ENCODE assay signal across 16 cellular contexts in the genomic region with DNA sequence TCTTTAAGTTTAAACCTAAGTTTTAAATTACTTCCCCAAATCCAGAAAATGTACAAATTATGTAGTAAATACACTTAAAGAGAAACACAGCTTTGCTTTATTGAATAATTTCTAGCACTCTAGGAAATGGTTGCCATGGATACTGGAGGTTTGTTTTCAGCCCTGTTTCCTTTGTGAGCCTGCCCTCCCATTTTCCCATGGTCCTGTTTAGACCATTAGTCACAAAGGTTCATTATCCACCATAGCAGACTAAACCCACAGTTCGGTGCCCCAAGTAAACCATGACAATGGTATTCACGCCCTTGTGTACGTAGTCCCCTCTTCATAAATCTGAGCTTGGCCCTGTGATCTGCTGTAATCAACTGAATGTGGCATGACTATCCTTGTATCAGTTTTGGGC.
DNase-seq lines count a peak whose midpoint lies in the region; ATAC-seq and TF ChIP-seq lines count a peak whose summit lies in the region.
"Had no signal": no experiment of that assay in that cellular context is flagged by ENCODE, and none has a peak within 500 bp of the region (broad histone marks: within the 10 kb centered on the region; RNA-seq: fewer than 3 reads in every experiment).

No MANE protein-coding gene starts in this region.

- H3K9me3 ChIP-seq in left ventricle myocardium inferior (replicated peaks) = peaks cover 9% of the 10 kb centered on the region
- H3K9me3 ChIP-seq in transverse colon = no peaks in the 10 kb centered on the region
- H3K9me3 ChIP-seq: suprapubic skin had no signal

- H3K4me3 ChIP-seq in left ventricle myocardium inferior (no peak overlapping the region), transverse colon (no peak overlapping the region)
- H3K4me3 ChIP-seq: suprapubic skin had no signal

- in situ Hi-C loops in transverse colon (cut with MboI; ENCODE audit: low pct_ligation_motif_present in 1 of 4, low pct_unique_long_range_greater_than_20kb in 1 of 4, low sequenced_read_pairs in 3 of 4) = no loop called here

- WGBS in transverse colon (ENCODE audit: low coverage in 1 of 2), 2 donors = 84% methylated on average over 3 of the region's 3 CpGs; no CpG with 5 or more reads in 1 of the 2 donors

- no peak for TF ChIP-seq EP300 in transverse colon (IDR thresholded peaks at IDR 0.05; ENCODE audit: low read depth)

- intact Hi-C loops in left ventricle myocardium inferior (cut with micrococcal nuclease) = no loop called here
- intact Hi-C loops in cardiac septum (cut with DNase I) = no loop called here
- intact Hi-C loops in transverse colon (cut with DNase I; ENCODE audit: low total_unique reads) = no loop called here

- H3K27ac ChIP-seq in left ventricle myocardium inferior (replicated peaks) (peak overlapping the region; percentile 64), cingulate gyrus (ENCODE audit: low read depth, low read length) (peak overlapping the region; percentile 22), transverse colon (no peak overlapping the region)
- H3K27ac ChIP-seq: suprapubic skin had no signal

- no peak for TF ChIP-seq CTCF in left ventricle myocardium inferior (IDR thresholded peaks at IDR 0.05; ENCODE audit: borderline replicate concordance)
- no peak for TF ChIP-seq CTCF in transverse colon (IDR thresholded peaks at IDR 0.05)

- no peaks in the 10 kb centered on the region for H3K36me3 ChIP-seq in left ventricle myocardium inferior
- H3K36me3 ChIP-seq in transverse colon = no peaks in the 10 kb centered on the region
- H3K36me3 ChIP-seq: suprapubic skin had no signal

- no peak for ATAC-seq in GM21529 (IDR thresholded peaks at IDR 0.05; ENCODE audit: unreplicated experiment)
- ATAC-seq: activated T-helper 17 cell treated with anti-CD3 and anti-CD28 coated beads, Interleukin-2, amount 50 U/mL, for 72 hours had no signal

- no peaks in the 10 kb centered on the region for H3K27me3 ChIP-seq in left ventricle myocardium inferior (ENCODE audit: low read depth)
- H3K27me3 ChIP-seq in transverse colon = no peaks in the 10 kb centered on the region
- H3K27me3 ChIP-seq: suprapubic skin had no signal

- TF ChIP-seq POLR2A in transverse colon (IDR thresholded peaks at IDR 0.05) = no peak

- peaks cover 22% of the 10 kb centered on the region for H3K4me1 ChIP-seq in left ventricle myocardium inferior
- no peaks in the 10 kb centered on the region for H3K4me1 ChIP-seq in transverse colon

- DNase-seq in left ventricle myocardium inferior (no peak), cardiac septum (ENCODE audit: low spot score) (no peak), islet precursor cell (peak; percentile 60), epidermal melanocyte (ENCODE audit: insufficient read length, low spot score) (no peak), transverse colon (no peak)
- no peak for DNase-seq in stimulated activated naive CD4-positive, alpha-beta T cell (lab: John Stamatoyannopoulos, UW)
- DNase-seq: ACHN; activated CD4-positive, alpha-beta memory T cell treated with anti-CD3 and anti-CD28 coated beads, Interleukin-2, amount 10 ng/mL, durations not matched to agents 7 days and 5 days; COR-L47; NCI-H1930; NCI-H774; SHP77 treated with DMSO at 0.1 percent for 48 hours had no signal

Comparison
In these comparisons a context has a peak if more than half of its experiments do, and no peak if none do; other contexts are left out.
1. H3K27ac ChIP-seq: peak in left ventricle myocardium inferior (single experiment) and cingulate gyrus (single experiment); none in transverse colon (0 of 4).